Comparison of ENCODE assay signal across 8 cellular contexts in genomic region chr19:7507884-7508283, GRCh38. TPM values are rescaled to one million over a fixed set of nuclear protein-coding genes. Genes with fewer than 3 reads are reported as not detected.
A peak's percentile ranks its signal among the peaks of the same experiment; 100 is the strongest.
DNase-seq lines count a peak whose midpoint lies in the region; ATAC-seq and TF ChIP-seq lines count a peak whose summit lies in the region.

No MANE protein-coding gene starts in this region.

- no peaks in the 10 kb centered on the region for H3K79me2 ChIP-seq in neural progenitor cell (ENCODE audit: low read depth)

- H3K9ac ChIP-seq in neural progenitor cell = no peak overlapping the region

- peaks cover 3% of the 10 kb centered on the region for H4K20me1 ChIP-seq in neural progenitor cell (ENCODE audit: low read depth)

- no peaks in the 10 kb centered on the region for H3K27me3 ChIP-seq in Panc1 (ENCODE audit: control insufficient read depth, insufficient read depth, low read length)
- peaks cover 19% of the 10 kb centered on the region for H3K27me3 ChIP-seq in neural progenitor cell

- intact Hi-C loops in Panc1 (cut with micrococcal nuclease; ENCODE audit: unreplicated experiment) = no loop called here

- H3K36me3 Mint-ChIP-seq in effector memory CD8-positive, alpha-beta T cell (ENCODE audit: insufficient read depth) = peaks cover 3% of the 10 kb centered on the region
- H3K36me3 Mint-ChIP-seq in neural progenitor cell = no peaks in the 10 kb centered on the region

- H3K4me3 Mint-ChIP-seq in effector memory CD8-positive, alpha-beta T cell = no peak overlapping the region
- H3K4me3 Mint-ChIP-seq in neural progenitor cell = no peak overlapping the region

- H3F3A ChIP-seq in neural progenitor cell (ENCODE audit: low read depth) = peaks cover 14% of the 10 kb centered on the region

- BruUV-seq in Panc1 (replicated peaks; lab: Mats Ljungman, UMichigan) = no TSS peak

- H3K4me1 Mint-ChIP-seq in effector memory CD8-positive, alpha-beta T cell (ENCODE audit: low read depth in 2 of 2) = peaks cover 5 to 13% of the 10 kb centered on the region in 2 donors
- peaks cover 8% of the 10 kb centered on the region for H3K4me1 Mint-ChIP-seq in neural progenitor cell

- H3K4me1 ChIP-seq in Panc1 (ENCODE audit: control insufficient read depth, insufficient read depth, low read length) (no peaks in the 10 kb centered on the region), neural progenitor cell (no peaks in the 10 kb centered on the region)

- H3K4me2 ChIP-seq in neural progenitor cell = no peak overlapping the region

- H3K9me3 Mint-ChIP-seq in effector memory CD8-positive, alpha-beta T cell = peaks cover 0 to 2% of the 10 kb centered on the region in 2 donors
- no peaks in the 10 kb centered on the region for H3K9me3 Mint-ChIP-seq in neural progenitor cell

- in situ Hi-C loops in Panc1 (cut with HindIII; ENCODE audit: low pct_unique_long_range_greater_than_20kb, low sequenced_read_pairs) = no loop called here

- H3K27ac Mint-ChIP-seq in effector memory CD8-positive, alpha-beta T cell = peak overlapping the region in 1 of 2 donors; percentile 59
- no peak overlapping the region for H3K27ac Mint-ChIP-seq in neural progenitor cell

- H2AFZ ChIP-seq in neural progenitor cell (replicated peaks) = no peak overlapping the region

- H3K27me3 Mint-ChIP-seq in effector memory CD8-positive, alpha-beta T cell = peaks cover 26 to 64% of the 10 kb centered on the region in 2 donors
- peaks cover 14% of the 10 kb centered on the region for H3K27me3 Mint-ChIP-seq in neural progenitor cell (ENCODE audit: insufficient read depth, low read depth)

- H3K36me3 ChIP-seq in Panc1 (ENCODE audit: control insufficient read depth, insufficient read depth, low read length) (no peaks in the 10 kb centered on the region), neural progenitor cell (no peaks in the 10 kb centered on the region)

- CTCF ChIA-PET in Panc1 (lab: Charles Lee) = no interaction called here

- H3K4me3 ChIP-seq in Panc1 (ENCODE audit: low read depth in 2 of 2, low read length in 2 of 2) (no peak overlapping the region), neural progenitor cell (no peak overlapping the region)

- H3K9me3 ChIP-seq in Panc1 (ENCODE audit: control insufficient read depth, insufficient read depth, low read depth, low read length) (no peaks in the 10 kb centered on the region), neural progenitor cell (ENCODE audit: low read depth) (no peaks in the 10 kb centered on the region)

- no peak overlapping the region for H3K27ac ChIP-seq in Panc1 (ENCODE audit: low read length)
- H3K27ac ChIP-seq in neural progenitor cell = no peak overlapping the region

- POLR2A ChIA-PET in Panc1 (lab: Charles Lee) = no interaction called here

- no peak for TF ChIP-seq CTCF in Panc1 (IDR thresholded peaks at IDR 0.05)
- no peak for TF ChIP-seq CTCF in neural progenitor cell (IDR thresholded peaks at IDR 0.05)

- peak; percentile 54 for DNase-seq in activated CD4-positive, alpha-beta T cell treated with anti-CD3 and anti-CD28 coated beads for 48 hours
- no peak for DNase-seq in activated CD4-positive, alpha-beta T cell treated with anti-CD3 and anti-CD28 coated beads for 1 hour
- DNase-seq in Panc1 (ENCODE audit: low read depth, low spot score) = peak; percentile 50
- DNase-seq in effector memory CD8-positive, alpha-beta T cell = no peak
- DNase-seq in neural progenitor cell (ENCODE audit: low spot score) = peak; percentile 73
- DNase-seq in AML-193 (lab: John Stamatoyannopoulos, UW) = no peak
- no peak for DNase-seq in NCI-H1092 treated with DMSO at 0.1 percent for 48 hours (lab: John Stamatoyannopoulos, UW)

- ATAC-seq in Panc1 (peak; percentile 74), GM21619 (IDR thresholded peaks at IDR 0.05; ENCODE audit: unreplicated experiment) (no peak)
- ATAC-seq in effector memory CD8-positive, alpha-beta T cell (replicated peaks) = peak; percentile 46

RNA-seq across cellular contexts. Expression of gene ZNF358, which starts 8.0 kb away (rescaled TPM):
- 30.2 TPM for total RNA-seq in Panc1 (2021; ENCODE audit: unreplicated experiment)
- polyA plus RNA-seq in Panc1 (2012; ENCODE audit: insufficient read length) = 56.0 TPM
- total RNA-seq in neural progenitor cell (ENCODE audit: low replicate concordance) = 16.9 and 50.3 TPM in 2 replicates

RNA-seq across cellular contexts. Expression of gene MCOLN1, which starts 14.5 kb away (rescaled TPM):
- total RNA-seq in Panc1 (2021; ENCODE audit: unreplicated experiment) = 28.0 TPM
- 27.6 TPM for polyA plus RNA-seq in Panc1 (2012; ENCODE audit: insufficient read length)
- total RNA-seq in neural progenitor cell (ENCODE audit: low replicate concordance) = 6.6 and 7.1 TPM in 2 replicates

RNA-seq across cellular contexts. Expression of gene PEX11G, which starts 19.0 kb away (rescaled TPM):
- total RNA-seq in Panc1 (2021; ENCODE audit: unreplicated experiment) (2.9 TPM), neural progenitor cell (ENCODE audit: low replicate concordance) (1.0 and 5.7 TPM in 2 replicates)
- 8.1 TPM for polyA plus RNA-seq in Panc1 (2012; ENCODE audit: insufficient read length)

RNA-seq across cellular contexts. Expression of gene PNPLA6, which starts 27.6 kb away (rescaled TPM):
- 176 TPM for total RNA-seq in Panc1 (2021; ENCODE audit: unreplicated experiment)
- polyA plus RNA-seq in Panc1 (2012; ENCODE audit: insufficient read length) = 299 TPM
- total RNA-seq in neural progenitor cell (ENCODE audit: low replicate concordance) = 25.5 and 78.9 TPM in 2 replicates

Comparison
In these comparisons a context has a peak if more than half of its experiments do, and no peak if none do; other contexts are left out.
1. DNase-seq: peak in activated CD4-positive, alpha-beta T cell treated with anti-CD3 and anti-CD28 coated beads for 48 hours (single experiment), Panc1 (single experiment) and neural progenitor cell (single experiment); none in activated CD4-positive, alpha-beta T cell treated with anti-CD3 and anti-CD28 coated beads for 1 hour (single experiment), effector memory CD8-positive, alpha-beta T cell (0 of 3), AML-193 (0 of 2) and NCI-H1092 treated with DMSO at 0.1 percent for 48 hours (single experiment).